In genomic region chr17:80649672-80650338, GRCh38 we compare ENCODE assay signal across 8 cellular contexts.
DNase-seq lines count a peak whose midpoint lies in the region; ATAC-seq lines count a peak whose summit lies in the region.

No MANE protein-coding gene starts in this region.

- peaks cover 57% of the 10 kb centered on the region for H3K4me1 Mint-ChIP-seq in stimulated activated effector memory CD8-positive, alpha-beta T cell treated with anti-CD3 and anti-CD28 coated beads, Interleukin-12 subunit alpha, Interleukin-12 subunit beta, amount 100 ng/mL, for 72 hours

- H3K9me2 ChIP-seq in Karpas-422 (replicated peaks; ENCODE audit: insufficient read depth, low read length), result no peaks in the 10 kb centered on the region

- no peaks in the 10 kb centered on the region for H3K27me3 ChIP-seq in Karpas-422 (ENCODE audit: low read length)

- no peaks in the 10 kb centered on the region for H3K9me3 ChIP-seq in Karpas-422 (ENCODE audit: low read length)

- peaks cover 3% of the 10 kb centered on the region for H3K9me3 Mint-ChIP-seq in stimulated activated effector memory CD8-positive, alpha-beta T cell treated with anti-CD3 and anti-CD28 coated beads, Interleukin-12 subunit alpha, Interleukin-12 subunit beta, amount 100 ng/mL, for 72 hours

- H3K27ac ChIP-seq in Karpas-422 (ENCODE audit: low read length), result no peak overlapping the region

- H3K4me3 ChIP-seq in Karpas-422 (ENCODE audit: low read length), result no peak overlapping the region

- no peak overlapping the region for H3K4me2 ChIP-seq in Karpas-422 (ENCODE audit: low read depth, low read length, poor library complexity, severe bottlenecking)

- peaks cover 14% of the 10 kb centered on the region for H3K4me1 ChIP-seq in Karpas-422 (ENCODE audit: low read length)

- peak; percentile 8 for DNase-seq in DMS114 treated with DMSO at 0.1 percent for 48 hours (lab: John Stamatoyannopoulos, UW; ENCODE audit: unreplicated experiment)
- DNase-seq in Karpas-422, result peak; percentile 53
- peak; percentile 82 to 88 for DNase-seq in activated CD4-positive, alpha-beta T cell treated with anti-CD3 and anti-CD28 coated beads for 4 hours
- DNase-seq in dermis microvascular lymphatic vessel endothelial cell (ENCODE audit: low read depth in 2 of 2), result peak; percentile 24 to 75
- peak; percentile 38 for DNase-seq in midbrain (lab: John Stamatoyannopoulos, UW)
- peak; percentile 29 to 58 for DNase-seq in stimulated activated effector memory CD8-positive, alpha-beta T cell treated with anti-CD3 and anti-CD28 coated beads, Interleukin-12 subunit alpha, Interleukin-12 subunit beta, amount 100 ng/mL, for 72 hours (ENCODE audit: low spot score in 2 of 2)

- peak overlapping the region; percentile 58 for H3K4me3 Mint-ChIP-seq in stimulated activated effector memory CD8-positive, alpha-beta T cell treated with anti-CD3 and anti-CD28 coated beads, Interleukin-12 subunit alpha, Interleukin-12 subunit beta, amount 100 ng/mL, for 72 hours

- peaks cover 11% of the 10 kb centered on the region for H3K36me3 Mint-ChIP-seq in stimulated activated effector memory CD8-positive, alpha-beta T cell treated with anti-CD3 and anti-CD28 coated beads, Interleukin-12 subunit alpha, Interleukin-12 subunit beta, amount 100 ng/mL, for 72 hours

- H3K79me2 ChIP-seq in Karpas-422 (ENCODE audit: low read length), result peaks cover 95% of the 10 kb centered on the region

- peak; percentile 93 for ATAC-seq in stimulated activated effector memory CD8-positive, alpha-beta T cell treated with anti-CD3 and anti-CD28 coated beads, Interleukin-12 subunit alpha, Interleukin-12 subunit beta, amount 100 ng/mL, for 72 hours
- ATAC-seq in HG03196 (IDR thresholded peaks at IDR 0.05; ENCODE audit: unreplicated experiment), result no peak
- no peak for ATAC-seq in HG03159 (IDR thresholded peaks at IDR 0.05; ENCODE audit: unreplicated experiment)

- H3K9ac ChIP-seq in Karpas-422 (ENCODE audit: low read length), result no peak overlapping the region

- no peaks in the 10 kb centered on the region for H3K36me3 ChIP-seq in Karpas-422 (ENCODE audit: insufficient read depth, low read length)

- no peak overlapping the region for H2AFZ ChIP-seq in Karpas-422 (ENCODE audit: low read length)

- H3K27ac Mint-ChIP-seq in stimulated activated effector memory CD8-positive, alpha-beta T cell treated with anti-CD3 and anti-CD28 coated beads, Interleukin-12 subunit alpha, Interleukin-12 subunit beta, amount 100 ng/mL, for 72 hours, result peak overlapping the region; percentile 92

- H4K20me1 ChIP-seq in Karpas-422 (ENCODE audit: insufficient read depth, low read depth, low read length), result no peaks in the 10 kb centered on the region

Comparison
In these comparisons a context has a peak if more than half of its experiments do, and no peak if none do; other contexts are left out.
1. DNase-seq: peak in every context shown above with its lines; median percentile 85 in activated CD4-positive, alpha-beta T cell treated with anti-CD3 and anti-CD28 coated beads for 4 hours; 53 in Karpas-422; 50 in dermis microvascular lymphatic vessel endothelial cell; 44 in stimulated activated effector memory CD8-positive, alpha-beta T cell treated with anti-CD3 and anti-CD28 coated beads, Interleukin-12 subunit alpha, Interleukin-12 subunit beta, amount 100 ng/mL, for 72 hours; 38 in midbrain; 8 in DMS114 treated with DMSO at 0.1 percent for 48 hours.